Comparison of ENCODE assay signal across 1 cellular context in genomic region chr1:77888429-77889239, GRCh38.
TF ChIP-seq lines count a peak whose summit lies in the region.

TSS of gene NEXN (plus strand) at chr1:77888624. CDS start at chr1:77916107, 27,483 bp downstream.

TF ChIP-seq in HepG2, 621 proteins besides CTCF, POLR2A, EP300 and RAD21 (continued from another document and continues in another):
- TF ChIP-seq, protein P1, sequence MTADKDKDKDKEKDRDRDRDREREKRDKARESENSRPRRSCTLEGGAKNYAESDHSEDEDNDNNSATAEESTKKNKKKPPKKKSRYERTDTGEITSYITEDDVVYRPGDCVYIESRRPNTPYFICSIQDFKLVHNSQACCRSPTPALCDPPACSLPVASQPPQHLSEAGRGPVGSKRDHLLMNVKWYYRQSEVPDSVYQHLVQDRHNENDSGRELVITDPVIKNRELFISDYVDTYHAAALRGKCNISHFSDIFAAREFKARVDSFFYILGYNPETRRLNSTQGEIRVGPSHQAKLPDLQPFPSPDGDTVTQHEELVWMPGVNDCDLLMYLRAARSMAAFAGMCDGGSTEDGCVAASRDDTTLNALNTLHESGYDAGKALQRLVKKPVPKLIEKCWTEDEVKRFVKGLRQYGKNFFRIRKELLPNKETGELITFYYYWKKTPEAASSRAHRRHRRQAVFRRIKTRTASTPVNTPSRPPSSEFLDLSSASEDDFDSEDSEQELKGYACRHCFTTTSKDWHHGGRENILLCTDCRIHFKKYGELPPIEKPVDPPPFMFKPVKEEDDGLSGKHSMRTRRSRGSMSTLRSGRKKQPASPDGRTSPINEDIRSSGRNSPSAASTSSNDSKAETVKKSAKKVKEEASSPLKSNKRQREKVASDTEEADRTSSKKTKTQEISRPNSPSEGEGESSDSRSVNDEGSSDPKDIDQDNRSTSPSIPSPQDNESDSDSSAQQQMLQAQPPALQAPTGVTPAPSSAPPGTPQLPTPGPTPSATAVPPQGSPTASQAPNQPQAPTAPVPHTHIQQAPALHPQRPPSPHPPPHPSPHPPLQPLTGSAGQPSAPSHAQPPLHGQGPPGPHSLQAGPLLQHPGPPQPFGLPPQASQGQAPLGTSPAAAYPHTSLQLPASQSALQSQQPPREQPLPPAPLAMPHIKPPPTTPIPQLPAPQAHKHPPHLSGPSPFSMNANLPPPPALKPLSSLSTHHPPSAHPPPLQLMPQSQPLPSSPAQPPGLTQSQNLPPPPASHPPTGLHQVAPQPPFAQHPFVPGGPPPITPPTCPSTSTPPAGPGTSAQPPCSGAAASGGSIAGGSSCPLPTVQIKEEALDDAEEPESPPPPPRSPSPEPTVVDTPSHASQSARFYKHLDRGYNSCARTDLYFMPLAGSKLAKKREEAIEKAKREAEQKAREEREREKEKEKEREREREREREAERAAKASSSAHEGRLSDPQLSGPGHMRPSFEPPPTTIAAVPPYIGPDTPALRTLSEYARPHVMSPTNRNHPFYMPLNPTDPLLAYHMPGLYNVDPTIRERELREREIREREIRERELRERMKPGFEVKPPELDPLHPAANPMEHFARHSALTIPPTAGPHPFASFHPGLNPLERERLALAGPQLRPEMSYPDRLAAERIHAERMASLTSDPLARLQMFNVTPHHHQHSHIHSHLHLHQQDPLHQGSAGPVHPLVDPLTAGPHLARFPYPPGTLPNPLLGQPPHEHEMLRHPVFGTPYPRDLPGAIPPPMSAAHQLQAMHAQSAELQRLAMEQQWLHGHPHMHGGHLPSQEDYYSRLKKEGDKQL (CRISPR knock-in tag; IDR thresholded peaks at IDR 0.05; ENCODE audit: low read depth): no peak
- TF ChIP-seq, protein P2, sequence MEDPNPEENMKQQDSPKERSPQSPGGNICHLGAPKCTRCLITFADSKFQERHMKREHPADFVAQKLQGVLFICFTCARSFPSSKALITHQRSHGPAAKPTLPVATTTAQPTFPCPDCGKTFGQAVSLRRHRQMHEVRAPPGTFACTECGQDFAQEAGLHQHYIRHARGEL (CRISPR knock-in tag; IDR thresholded peaks at IDR 0.05): no peak
- TF ChIP-seq ZNF234 (CRISPR knock-in tag; conservative IDR thresholded peaks at IDR 0.05): no peak; the same call in 1 of the 2 replicates
- TF ChIP-seq ZNF501 (CRISPR knock-in tag; IDR thresholded peaks at IDR 0.05): peak; percentile 78
- no peak for TF ChIP-seq ZNF580 (CRISPR knock-in tag; IDR thresholded peaks at IDR 0.05; ENCODE audit: borderline replicate concordance, low read depth)
- no peak for TF ChIP-seq PPARG (CRISPR knock-in tag; conservative IDR thresholded peaks at IDR 0.05)
- no peak for TF ChIP-seq GFI1 (CRISPR knock-in tag; IDR thresholded peaks at IDR 0.05; ENCODE audit: borderline replicate concordance)
- TF ChIP-seq FOXP1 (IDR thresholded peaks at IDR 0.05): no peak
- no peak for TF ChIP-seq FOXP1 (CRISPR knock-in tag; IDR thresholded peaks at IDR 0.05)
- TF ChIP-seq, protein P3, sequence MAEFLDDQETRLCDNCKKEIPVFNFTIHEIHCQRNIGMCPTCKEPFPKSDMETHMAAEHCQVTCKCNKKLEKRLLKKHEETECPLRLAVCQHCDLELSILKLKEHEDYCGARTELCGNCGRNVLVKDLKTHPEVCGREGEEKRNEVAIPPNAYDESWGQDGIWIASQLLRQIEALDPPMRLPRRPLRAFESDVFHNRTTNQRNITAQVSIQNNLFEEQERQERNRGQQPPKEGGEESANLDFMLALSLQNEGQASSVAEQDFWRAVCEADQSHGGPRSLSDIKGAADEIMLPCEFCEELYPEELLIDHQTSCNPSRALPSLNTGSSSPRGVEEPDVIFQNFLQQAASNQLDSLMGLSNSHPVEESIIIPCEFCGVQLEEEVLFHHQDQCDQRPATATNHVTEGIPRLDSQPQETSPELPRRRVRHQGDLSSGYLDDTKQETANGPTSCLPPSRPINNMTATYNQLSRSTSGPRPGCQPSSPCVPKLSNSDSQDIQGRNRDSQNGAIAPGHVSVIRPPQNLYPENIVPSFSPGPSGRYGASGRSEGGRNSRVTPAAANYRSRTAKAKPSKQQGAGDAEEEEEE (CRISPR knock-in tag; IDR thresholded peaks at IDR 0.05; ENCODE audit: borderline replicate concordance): no peak
- TF ChIP-seq NR1H2 (CRISPR knock-in tag; IDR thresholded peaks at IDR 0.05; ENCODE audit: borderline replicate concordance, low read depth): no peak
- TF ChIP-seq PATZ1 (CRISPR knock-in tag; IDR thresholded peaks at IDR 0.05): peak; percentile 22; the same call in 1 of the 2 replicates
- TF ChIP-seq ZNF460 (CRISPR knock-in tag; IDR thresholded peaks at IDR 0.05; ENCODE audit: borderline replicate concordance): no peak
- no peak for TF ChIP-seq ARNT (IDR thresholded peaks at IDR 0.05)
- no peak for TF ChIP-seq RXRA (CRISPR knock-in tag; IDR thresholded peaks at IDR 0.05)
- TF ChIP-seq ZNF773 (CRISPR knock-in tag; IDR thresholded peaks at IDR 0.05; ENCODE audit: borderline replicate concordance): 0 out of 2 replicates have a peak, but pooled peaks have one; percentile 70
- TF ChIP-seq POLR2G (IDR thresholded peaks at IDR 0.05; ENCODE audit: low read depth, low read length): 0 out of 2 replicates have a peak, but pooled peaks have one; percentile 35
- 0 out of 2 replicates have a peak, but pooled peaks have one; percentile 15 for TF ChIP-seq ZNF44 (CRISPR knock-in tag; IDR thresholded peaks at IDR 0.05)
- TF ChIP-seq, protein P4, sequence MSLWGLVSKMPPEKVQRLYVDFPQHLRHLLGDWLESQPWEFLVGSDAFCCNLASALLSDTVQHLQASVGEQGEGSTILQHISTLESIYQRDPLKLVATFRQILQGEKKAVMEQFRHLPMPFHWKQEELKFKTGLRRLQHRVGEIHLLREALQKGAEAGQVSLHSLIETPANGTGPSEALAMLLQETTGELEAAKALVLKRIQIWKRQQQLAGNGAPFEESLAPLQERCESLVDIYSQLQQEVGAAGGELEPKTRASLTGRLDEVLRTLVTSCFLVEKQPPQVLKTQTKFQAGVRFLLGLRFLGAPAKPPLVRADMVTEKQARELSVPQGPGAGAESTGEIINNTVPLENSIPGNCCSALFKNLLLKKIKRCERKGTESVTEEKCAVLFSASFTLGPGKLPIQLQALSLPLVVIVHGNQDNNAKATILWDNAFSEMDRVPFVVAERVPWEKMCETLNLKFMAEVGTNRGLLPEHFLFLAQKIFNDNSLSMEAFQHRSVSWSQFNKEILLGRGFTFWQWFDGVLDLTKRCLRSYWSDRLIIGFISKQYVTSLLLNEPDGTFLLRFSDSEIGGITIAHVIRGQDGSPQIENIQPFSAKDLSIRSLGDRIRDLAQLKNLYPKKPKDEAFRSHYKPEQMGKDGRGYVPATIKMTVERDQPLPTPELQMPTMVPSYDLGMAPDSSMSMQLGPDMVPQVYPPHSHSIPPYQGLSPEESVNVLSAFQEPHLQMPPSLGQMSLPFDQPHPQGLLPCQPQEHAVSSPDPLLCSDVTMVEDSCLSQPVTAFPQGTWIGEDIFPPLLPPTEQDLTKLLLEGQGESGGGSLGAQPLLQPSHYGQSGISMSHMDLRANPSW (CRISPR knock-in tag; IDR thresholded peaks at IDR 0.05; ENCODE audit: borderline replicate concordance): no peak
- TF ChIP-seq FOXC1 (CRISPR knock-in tag; IDR thresholded peaks at IDR 0.05; ENCODE audit: borderline replicate concordance): peak; percentile 62; the same call in 1 of the 2 replicates
- TF ChIP-seq ZNF543 (CRISPR knock-in tag; IDR thresholded peaks at IDR 0.05): 0 out of 2 replicates have a peak, but pooled peaks have one; percentile 39
- TF ChIP-seq PRDM10 (CRISPR knock-in tag; IDR thresholded peaks at IDR 0.05; ENCODE audit: low read depth): no peak
- TF ChIP-seq RELA (CRISPR knock-in tag; IDR thresholded peaks at IDR 0.05): no peak
- TF ChIP-seq KLF16 (CRISPR knock-in tag; IDR thresholded peaks at IDR 0.05): no peak
- no peak for TF ChIP-seq SKI (IDR thresholded peaks at IDR 0.05; ENCODE audit: partially characterized antibody)
- TF ChIP-seq NR2F2 (IDR thresholded peaks at IDR 0.05; ENCODE audit: borderline replicate concordance, low read depth): no peak
- no peak for TF ChIP-seq THRA (CRISPR knock-in tag; IDR thresholded peaks at IDR 0.05; ENCODE audit: borderline replicate concordance)
- no peak for TF ChIP-seq ELF3 (CRISPR knock-in tag; IDR thresholded peaks at IDR 0.05)
- TF ChIP-seq, protein P5, sequence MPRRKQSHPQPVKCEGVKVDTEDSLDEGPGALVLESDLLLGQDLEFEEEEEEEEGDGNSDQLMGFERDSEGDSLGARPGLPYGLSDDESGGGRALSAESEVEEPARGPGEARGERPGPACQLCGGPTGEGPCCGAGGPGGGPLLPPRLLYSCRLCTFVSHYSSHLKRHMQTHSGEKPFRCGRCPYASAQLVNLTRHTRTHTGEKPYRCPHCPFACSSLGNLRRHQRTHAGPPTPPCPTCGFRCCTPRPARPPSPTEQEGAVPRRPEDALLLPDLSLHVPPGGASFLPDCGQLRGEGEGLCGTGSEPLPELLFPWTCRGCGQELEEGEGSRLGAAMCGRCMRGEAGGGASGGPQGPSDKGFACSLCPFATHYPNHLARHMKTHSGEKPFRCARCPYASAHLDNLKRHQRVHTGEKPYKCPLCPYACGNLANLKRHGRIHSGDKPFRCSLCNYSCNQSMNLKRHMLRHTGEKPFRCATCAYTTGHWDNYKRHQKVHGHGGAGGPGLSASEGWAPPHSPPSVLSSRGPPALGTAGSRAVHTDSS (CRISPR knock-in tag; conservative IDR thresholded peaks at IDR 0.05): no peak
